ENCODE assay signal across 2 cellular contexts in genomic region chr4:87047281-87047798, GRCh38.
TF ChIP-seq lines count a peak whose summit lies in the region.

No MANE protein-coding gene starts in this region.

TF ChIP-seq in WTC11, 78 proteins besides CTCF, POLR2A, EP300 and RAD21:
- no peak for TF ChIP-seq HMGXB4 (CRISPR knock-in tag; IDR thresholded peaks at IDR 0.05)
- no peak for TF ChIP-seq GABPB1 (CRISPR knock-in tag; IDR thresholded peaks at IDR 0.05)

TF ChIP-seq in HepG2, 621 proteins besides CTCF, POLR2A, EP300 and RAD21 (continued from another document):
- TF ChIP-seq NFAT5 (CRISPR knock-in tag; IDR thresholded peaks at IDR 0.05) (no peak), ZNF703 (CRISPR knock-in tag; IDR thresholded peaks at IDR 0.05; ENCODE audit: borderline replicate concordance) (no peak), CENPX (CRISPR knock-in tag; IDR thresholded peaks at IDR 0.05) (no peak), ZNF263 (CRISPR knock-in tag; IDR thresholded peaks at IDR 0.05) (no peak), ZNF331 (CRISPR knock-in tag; IDR thresholded peaks at IDR 0.05) (no peak), TBL1XR1 (IDR thresholded peaks at IDR 0.05; ENCODE audit: borderline replicate concordance, low read length, partially characterized antibody) (no peak), ZNF496 (CRISPR knock-in tag; IDR thresholded peaks at IDR 0.05; ENCODE audit: insufficient replicate concordance) (no peak), ZSCAN31 (CRISPR knock-in tag; IDR thresholded peaks at IDR 0.05; ENCODE audit: low read depth) (no peak), ZBTB25 (CRISPR knock-in tag; IDR thresholded peaks at IDR 0.05) (no peak), FOSL1 (CRISPR knock-in tag; IDR thresholded peaks at IDR 0.05; ENCODE audit: borderline replicate concordance) (no peak), SMAD1 (CRISPR knock-in tag; IDR thresholded peaks at IDR 0.05; ENCODE audit: borderline replicate concordance, low read depth) (no peak), TP53 (CRISPR knock-in tag; conservative IDR thresholded peaks at IDR 0.05) (no peak), PTBP1 (IDR thresholded peaks at IDR 0.05; ENCODE audit: low read depth, low read length, poor library complexity, severe bottlenecking) (no peak)
- TF ChIP-seq, protein P1, sequence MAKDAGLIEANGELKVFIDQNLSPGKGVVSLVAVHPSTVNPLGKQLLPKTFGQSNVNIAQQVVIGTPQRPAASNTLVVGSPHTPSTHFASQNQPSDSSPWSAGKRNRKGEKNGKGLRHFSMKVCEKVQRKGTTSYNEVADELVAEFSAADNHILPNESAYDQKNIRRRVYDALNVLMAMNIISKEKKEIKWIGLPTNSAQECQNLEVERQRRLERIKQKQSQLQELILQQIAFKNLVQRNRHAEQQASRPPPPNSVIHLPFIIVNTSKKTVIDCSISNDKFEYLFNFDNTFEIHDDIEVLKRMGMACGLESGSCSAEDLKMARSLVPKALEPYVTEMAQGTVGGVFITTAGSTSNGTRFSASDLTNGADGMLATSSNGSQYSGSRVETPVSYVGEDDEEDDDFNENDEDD (CRISPR knock-in tag; IDR thresholded peaks at IDR 0.05; ENCODE audit: borderline replicate concordance), result no peak
